Comparison of ENCODE assay signal across 8 cellular contexts in the genomic region with DNA sequence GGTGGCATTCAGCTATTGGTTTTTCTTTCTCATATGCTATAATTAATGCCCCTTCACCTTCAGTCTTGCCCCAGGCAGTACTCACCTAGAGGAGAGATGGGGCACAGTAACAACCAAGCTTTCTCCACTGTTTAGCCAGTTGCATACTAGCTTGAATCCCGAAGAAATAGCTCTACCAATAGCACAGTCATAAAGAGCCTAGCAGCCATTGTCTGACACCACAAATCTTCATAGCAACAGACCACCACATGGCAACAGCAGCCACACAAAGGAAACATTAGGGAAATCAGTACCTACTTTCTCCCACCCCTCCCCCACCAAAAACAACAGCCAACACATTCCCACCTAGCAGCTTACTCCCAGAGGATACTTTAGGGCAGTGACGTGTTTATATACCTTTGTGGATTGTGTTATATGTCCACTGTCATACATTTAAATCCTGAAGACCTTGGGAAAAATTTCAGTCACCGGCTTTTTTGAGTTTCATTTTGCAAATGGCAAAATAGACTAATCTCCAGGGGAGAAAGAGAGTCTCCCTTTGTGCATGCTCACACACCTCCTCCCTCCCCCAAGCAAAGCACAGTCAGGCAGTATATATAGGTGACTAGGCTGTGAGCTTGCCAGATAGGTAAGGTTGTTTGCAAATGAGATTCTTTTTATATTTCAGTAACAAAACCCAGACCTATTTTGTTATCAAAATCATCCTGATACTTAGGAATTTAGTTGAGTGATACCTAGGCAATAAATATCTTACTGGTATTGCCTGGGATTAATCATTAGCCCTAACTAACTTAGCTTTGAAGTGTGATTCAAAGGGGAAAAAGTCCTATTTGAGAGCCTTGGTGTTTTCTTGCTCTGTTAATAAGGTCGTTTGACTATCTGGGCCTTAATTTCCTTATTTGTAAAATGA.
DNase-seq lines count a peak whose midpoint lies in the region; ATAC-seq and TF ChIP-seq lines count a peak whose summit lies in the region.

No MANE protein-coding gene starts in this region.

- no peak for TF ChIP-seq CTCF in esophagus muscularis mucosa (IDR thresholded peaks at IDR 0.05)
- no peak for TF ChIP-seq CTCF in psoas muscle (IDR thresholded peaks at IDR 0.05)
- no peak for TF ChIP-seq CTCF in lower leg skin (IDR thresholded peaks at IDR 0.05)

- ATAC-seq in HG03139 (IDR thresholded peaks at IDR 0.05; ENCODE audit: unreplicated experiment) (peak; percentile 46), psoas muscle (peak in 2 of 4 donors; percentile 51 to 66)

- DNase-seq in stimulated activated CD4-positive, alpha-beta T cell treated with anti-CD3 and anti-CD28 coated beads, Interleukin-1b, Interleukin-23, amount 100 ng/mL, for 48 hours: peak; percentile 35
- DNase-seq in stimulated activated CD4-positive, alpha-beta T cell treated with anti-CD3 and anti-CD28 coated beads, Interleukin-12 subunit alpha, Interleukin-12 subunit beta, amount 100 ng/mL, for 4 hours: no peak
- DNase-seq in SJSA1 (ENCODE audit: low read depth in 1 of 2, low spot score in 2 of 2) (peak; percentile 58 to 65), esophagus muscularis mucosa (ENCODE audit: extremely low spot score) (no peak), psoas muscle (no peak), lower leg skin (ENCODE audit: low spot score in 2 of 2) (no peak)
- DNase-seq in activated effector memory CD4-positive, alpha-beta T cell treated with anti-CD3 and anti-CD28 coated beads, Interleukin-2, amount 50 U/mL, for 16 hours: no peak

- H3K27me3 ChIP-seq in SJSA1 (replicated peaks): no peaks in the 10 kb centered on the region
- no peaks in the 10 kb centered on the region for H3K27me3 ChIP-seq in esophagus muscularis mucosa
- H3K27me3 ChIP-seq in psoas muscle (ENCODE audit: insufficient read depth in 3 of 3, low read length in 2 of 3): no peaks in the 10 kb centered on the region

- peaks cover 10% of the 10 kb centered on the region for H3K4me1 ChIP-seq in SJSA1 (replicated peaks)
- peaks cover 27 to 69% (median 52%) of the 10 kb centered on the region in 4 donors for H3K4me1 ChIP-seq in esophagus muscularis mucosa
- peaks cover 22% of the 10 kb centered on the region for H3K4me1 ChIP-seq in psoas muscle

- H3K4me3 ChIP-seq in SJSA1: no peak overlapping the region
- H3K4me3 ChIP-seq in esophagus muscularis mucosa: no peak overlapping the region
- no peak overlapping the region for H3K4me3 ChIP-seq in psoas muscle
- H3K4me3 ChIP-seq in lower leg skin (ENCODE audit: low read depth, poor library complexity, severe bottlenecking): no peak overlapping the region

- WGBS in esophagus muscularis mucosa: 36% methylated on average over 4 of the region's 4 CpGs
- 48 to 52% (median 50%) methylated on average over 4 of the region's 4 CpGs for WGBS in psoas muscle, 3 donors
- WGBS in lower leg skin, 2 donors: 49 to 54% methylated on average over 4 of the region's 4 CpGs

- intact Hi-C loops in esophagus muscularis mucosa (cut with DNase I): no loop called here
- intact Hi-C loops in psoas muscle (cut with DNase I): no loop called here
- intact Hi-C loops in lower leg skin (cut with DNase I; ENCODE audit: low total_unique reads): no loop called here

- H3K36me3 ChIP-seq in SJSA1 (peaks cover 9% of the 10 kb centered on the region), esophagus muscularis mucosa (peaks cover 0 to 11% (median 0%) of the 10 kb centered on the region in 4 donors), psoas muscle (ENCODE audit: insufficient read depth in 1 of 2, low read depth in 1 of 2) (no peaks in the 10 kb centered on the region)

- TF ChIP-seq POLR2A in esophagus muscularis mucosa (IDR thresholded peaks at IDR 0.05; ENCODE audit: low read depth) (no peak), lower leg skin (IDR thresholded peaks at IDR 0.05) (no peak)

- no peaks in the 10 kb centered on the region for H3K9me3 ChIP-seq in SJSA1 (replicated peaks)
- H3K9me3 ChIP-seq in esophagus muscularis mucosa: no peaks in the 10 kb centered on the region
- H3K9me3 ChIP-seq in psoas muscle: no peaks in the 10 kb centered on the region

- peak overlapping the region; percentile 39 for H3K27ac ChIP-seq in SJSA1
- peak overlapping the region in 3 of 4 donors; percentile 39 to 62 (median 53) for H3K27ac ChIP-seq in esophagus muscularis mucosa (replicated peaks in 1 of 4)
- peak overlapping the region; percentile 42 for H3K27ac ChIP-seq in psoas muscle

- TF ChIP-seq EP300 in esophagus muscularis mucosa (IDR thresholded peaks at IDR 0.05): no peak

Comparison
In these comparisons a context has a peak if more than half of its experiments do, and no peak if none do; other contexts are left out.
1. DNase-seq: peak in stimulated activated CD4-positive, alpha-beta T cell treated with anti-CD3 and anti-CD28 coated beads, Interleukin-1b, Interleukin-23, amount 100 ng/mL, for 48 hours (single experiment) and SJSA1 (2 of 2); none in stimulated activated CD4-positive, alpha-beta T cell treated with anti-CD3 and anti-CD28 coated beads, Interleukin-12 subunit alpha, Interleukin-12 subunit beta, amount 100 ng/mL, for 4 hours (single experiment), esophagus muscularis mucosa (single experiment), psoas muscle (0 of 2), activated effector memory CD4-positive, alpha-beta T cell treated with anti-CD3 and anti-CD28 coated beads, Interleukin-2, amount 50 U/mL, for 16 hours (single experiment) and lower leg skin (0 of 2).
2. Peak in every context shown above with its lines, with median percentiles within 50 percentile points of each other: H3K27ac ChIP-seq.